ENCODE assay signal across 26 cellular contexts in the genomic region with DNA sequence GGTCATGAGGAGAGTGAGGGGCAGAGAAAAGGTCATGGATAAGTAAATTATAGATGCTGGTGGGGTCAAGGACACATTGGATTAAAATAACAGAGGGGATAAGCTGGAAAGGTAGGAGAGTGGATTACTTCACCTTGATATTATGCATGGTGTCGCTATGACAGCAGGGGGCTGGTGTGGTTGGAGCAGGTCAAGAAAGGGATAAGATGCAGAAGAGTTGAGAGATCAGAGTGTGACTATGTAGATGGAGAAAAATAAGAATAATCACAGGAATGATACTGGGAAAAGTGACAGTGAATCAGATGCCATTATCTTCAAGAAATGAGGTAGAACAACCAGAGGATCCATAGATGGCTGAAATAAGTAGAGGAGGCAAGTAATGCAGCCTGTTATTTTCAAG.
"Had no signal": no experiment of that assay in that cellular context is flagged by ENCODE, and none has a peak within 500 bp of the region (broad histone marks: within the 10 kb centered on the region; RNA-seq: fewer than 3 reads in every experiment).

No MANE protein-coding gene starts in this region.

- H3K36me3 Mint-ChIP-seq: activated naive CD8-positive, alpha-beta T cell; naive B cell; stimulated activated naive B cell treated with anti-CD40 and anti-IgM and Interleukin-4, amounts not matched to agents 10 μg/mL and 1 μg/mL and 100 μg/mL, for 72 hours had no signal

- ATAC-seq: esophagus mucosa; stimulated activated naive B cell treated with anti-CD40 and anti-IgM and Interleukin-4, amounts not matched to agents 10 μg/mL and 1 μg/mL and 100 μg/mL, for 72 hours had no signal

- H3K27ac Mint-ChIP-seq: activated naive CD8-positive, alpha-beta T cell; dendritic cell treated with granulocyte-macrophage colony-stimulating factor and Interleukin-4, amounts not matched to agents 40 ng/mL and 50 ng/mL, for 4 days; endodermal cell; naive B cell; stimulated activated naive B cell treated with anti-CD40 and anti-IgM and Interleukin-4, amounts not matched to agents 10 μg/mL and 1 μg/mL and 100 μg/mL, for 72 hours had no signal

- H3K9me3 ChIP-seq: heart right ventricle, left ventricle myocardium inferior, ovary, prostate gland, right atrium auricular region, stomach, thyroid gland, upper lobe of left lung, vagina had no signal

- H3K27me3 ChIP-seq: foreskin keratinocyte, ovary, right atrium auricular region, thyroid gland, vagina had no signal

- DNase-seq: activated CD4-positive, alpha-beta T cell treated with anti-CD3 and anti-CD28 coated beads for 4 hours; activated CD4-positive, alpha-beta T cell treated with anti-CD3 and anti-CD28 coated beads, Interleukin-2, amount 50 U/mL, for 4 hours; activated effector memory CD4-positive, alpha-beta T cell treated with Interleukin-2 at 50 U/mL for 16 hours; activated naive CD4-positive, alpha-beta T cell treated with Interleukin-2 at 50 U/mL for 16 hours; activated T-cell treated with anti-CD3 and anti-CD28 coated beads for 4 hours; anterior cingulate cortex; foreskin keratinocyte; heart right ventricle; left ventricle myocardium inferior; naive B cell; ovary; stimulated activated CD4-positive, alpha-beta T cell treated with anti-CD3 and anti-CD28 coated beads, Interleukin-15, amount 100 ng/mL, for 24 hours; stimulated activated CD4-positive, alpha-beta T cell treated with anti-CD3 and anti-CD28 coated beads, Interleukin-2, amount 100 ng/mL, for 24 hours; stimulated activated naive B cell treated with anti-CD40 and anti-IgM and Interleukin-4, amounts not matched to agents 10 μg/mL and 1 μg/mL and 100 μg/mL, for 72 hours; stomach; thyroid gland; upper lobe of left lung had no signal

- H3K9me3 Mint-ChIP-seq: central memory CD8-positive, alpha-beta T cell; dendritic cell treated with granulocyte-macrophage colony-stimulating factor and Interleukin-4, amounts not matched to agents 40 ng/mL and 50 ng/mL, for 4 days; endodermal cell; naive B cell; stimulated activated naive B cell treated with anti-CD40 and anti-IgM and Interleukin-4, amounts not matched to agents 10 μg/mL and 1 μg/mL and 100 μg/mL, for 72 hours had no signal

- H3K27ac ChIP-seq: foreskin keratinocyte, heart right ventricle, left ventricle myocardium inferior, ovary, prostate gland, right atrium auricular region, stomach, thyroid gland, upper lobe of left lung, vagina had no signal

- H3K4me3 ChIP-seq: heart right ventricle, left ventricle myocardium inferior, lung, ovary, prostate gland, right atrium auricular region, stomach, thyroid gland, upper lobe of left lung, vagina had no signal

- H3K36me3 ChIP-seq: heart right ventricle, left ventricle myocardium inferior, ovary, prostate gland, right atrium auricular region, stomach, thyroid gland, upper lobe of left lung, vagina had no signal

- H3K4me1 ChIP-seq: prostate gland had no signal

- H3K4me3 Mint-ChIP-seq: activated naive CD8-positive, alpha-beta T cell; central memory CD8-positive, alpha-beta T cell; dendritic cell treated with granulocyte-macrophage colony-stimulating factor and Interleukin-4, amounts not matched to agents 40 ng/mL and 50 ng/mL, for 4 days; endodermal cell; naive B cell; stimulated activated naive B cell treated with anti-CD40 and anti-IgM and Interleukin-4, amounts not matched to agents 10 μg/mL and 1 μg/mL and 100 μg/mL, for 72 hours had no signal
